In the genomic region with DNA sequence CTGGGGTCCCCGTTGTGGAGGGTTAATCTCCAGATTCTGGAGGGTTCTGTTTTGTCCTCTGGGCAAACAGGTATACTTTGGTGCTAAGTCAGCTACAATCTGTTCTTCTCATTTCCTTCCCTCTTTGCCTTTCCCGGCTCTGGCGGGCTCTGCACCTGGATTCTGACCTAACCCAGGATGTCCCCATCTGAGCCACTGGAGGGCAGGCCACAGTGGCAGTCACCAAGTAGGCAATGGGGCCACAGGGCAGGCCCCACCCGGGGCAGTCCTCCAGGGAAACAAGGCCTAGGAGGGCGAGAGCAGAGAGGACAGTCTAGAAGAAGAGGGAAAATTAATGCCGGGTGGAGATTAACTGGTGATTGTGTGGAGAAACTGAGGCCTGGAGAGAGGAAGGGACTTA, we compare ENCODE assay signal across 1 cellular context.
TF ChIP-seq lines count a peak whose summit lies in the region.

No MANE protein-coding gene starts in this region.

TF ChIP-seq in GM23338, 12 proteins besides CTCF, POLR2A, EP300 and RAD21 (continued from another document):
- TF ChIP-seq EZH2phosphoT487 (IDR thresholded peaks at IDR 0.05; ENCODE audit: unreplicated experiment) (no peak), ZNF331 (CRISPR knock-in tag; IDR thresholded peaks at IDR 0.05; ENCODE audit: low read depth) (no peak)
